Comparison of ENCODE assay signal across 1 cellular context in genomic region chr12:26122681-26123481, GRCh38.
TF ChIP-seq lines count a peak whose summit lies in the region.

No MANE protein-coding gene starts in this region.

TF ChIP-seq in HEK293, 187 proteins besides CTCF, POLR2A, EP300 and RAD21 (continued from another document):
- TF ChIP-seq ZNF391 (tag by site-specific recombination; IDR thresholded peaks at IDR 0.05; ENCODE audit: borderline replicate concordance, low read depth) (no peak), PATZ1 (tag by site-specific recombination; IDR thresholded peaks at IDR 0.05) (peak; percentile 73), GLIS2 (tag by site-specific recombination; IDR thresholded peaks at IDR 0.05) (peak; percentile 89), ZNF529 (tag by site-specific recombination; IDR thresholded peaks at IDR 0.05; ENCODE audit: insufficient replicate concordance) (no peak)
TF ChIP-seq in HEK293: peak in this region for 45.
